16 cellular contexts compared by ENCODE assay signal in genomic region chr13:38141792-38142191, GRCh38.
"Had no signal": no experiment of that assay in that cellular context is flagged by ENCODE, and none has a peak within 500 bp of the region (broad histone marks: within the 10 kb centered on the region; RNA-seq: fewer than 3 reads in every experiment).

No MANE protein-coding gene starts in this region.

- H3K4me3 ChIP-seq: left lung, suprapubic skin had no signal

- H3K27me3 ChIP-seq: left lung, suprapubic skin had no signal

- DNase-seq: activated CD4-positive, alpha-beta T cell treated with anti-CD3 and anti-CD28 coated beads, Interleukin-2, amount 50 U/mL, for 1 hour; activated naive CD4-positive, alpha-beta T cell treated with Interleukin-2 at 50 U/mL for 16 hours; activated naive CD8-positive, alpha-beta T cell treated with anti-CD3 and anti-CD28 coated beads, Interleukin-2, amount 50 U/mL, for 24 hours; central memory CD4-positive, alpha-beta T cell; cortex of kidney; effector CD8-positive, alpha-beta T cell; hippocampal formation; kidney; left lung; naive thymus-derived CD4-positive, alpha-beta T cell; stimulated activated CD4-positive, alpha-beta T cell treated with anti-CD3 and anti-CD28 coated beads, Interleukin-4, amount 100 ng/mL, for 1 hour; stimulated activated naive B cell treated with anti-CD40 and anti-IgM and Interleukin-4, amounts not matched to agents 10 μg/mL and 1 μg/mL and 100 μg/mL, for 72 hours; T-cell; T-helper 9 cell; trophoblast cell had no signal

- H3K36me3 ChIP-seq: left lung, suprapubic skin had no signal
